8 cellular contexts compared by ENCODE assay signal in the genomic region with DNA sequence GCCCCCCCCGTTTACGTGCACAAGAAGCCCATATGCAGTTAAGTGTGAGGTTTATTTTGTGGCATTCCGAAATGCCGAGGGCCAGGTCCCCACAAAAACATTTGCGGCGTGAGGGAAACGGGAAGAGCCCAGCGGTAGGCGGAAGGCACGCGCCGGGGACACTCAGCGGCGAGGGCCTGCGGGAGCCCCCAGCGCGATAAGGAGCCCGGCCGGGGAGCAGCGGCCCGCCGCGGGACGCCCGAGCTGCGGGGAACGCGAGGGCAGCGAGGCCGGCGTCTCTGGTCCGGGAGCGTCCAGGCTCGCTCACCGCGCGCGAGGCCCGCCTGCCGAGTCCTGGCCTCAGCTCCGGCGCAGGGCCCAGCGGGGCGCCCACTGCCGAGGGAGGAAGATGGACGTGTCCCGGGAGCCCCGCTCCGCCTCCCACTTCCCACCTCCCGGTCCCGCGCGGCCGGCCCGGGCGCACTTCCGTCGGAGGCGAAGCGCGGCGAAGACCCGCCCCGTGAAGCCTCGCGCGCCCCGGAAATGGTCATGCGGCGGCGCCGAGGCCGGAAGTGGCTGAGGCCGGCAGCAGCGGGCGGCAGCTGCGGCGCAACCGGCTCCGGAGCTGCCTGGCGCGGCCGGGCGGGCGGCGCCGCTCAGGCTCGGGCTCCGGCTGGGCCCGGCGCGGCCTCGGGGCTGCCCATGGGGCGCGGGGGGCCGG. TPM values are rescaled to one million over a fixed set of nuclear protein-coding genes. Genes with fewer than 3 reads are reported as not detected.
A peak's percentile ranks its signal among the peaks of the same experiment; 100 is the strongest.
DNase-seq lines count a peak whose midpoint lies in the region; ATAC-seq, FAIRE-seq and TF ChIP-seq lines count a peak whose summit lies in the region.

TRAPPC10 (plus strand) TSS at position 536 of the 700 bp plus-strand sequence. CDS start 185 bp downstream, outside the sequence.

- H3K9me3 Mint-ChIP-seq in CD8-positive, alpha-beta memory T cell = no peaks in the 10 kb centered on the region

- H3K27ac ChIP-seq in CD8-positive, alpha-beta memory T cell (ENCODE audit: low read depth, low read length) = peak within 1 kb of the TSS; percentile 81
- peak within 1 kb of the TSS; percentile 78 for H3K27ac ChIP-seq in OCI-LY1 (ENCODE audit: low read depth, low read length, poor library complexity, severe bottlenecking)
- H3K27ac ChIP-seq in endothelial cell of umbilical vein (ENCODE audit: insufficient read depth, low read depth, low read length) = peak within 1 kb of the TSS; percentile 78

- CTCF ChIA-PET in CD8-positive, alpha-beta memory T cell (lab: Charles Lee) = interaction anchor here (1.3 kb wide), 1 partner anchor 72 kb away, joined by 6 read pairs; no protein-coding TSS in a partner anchor
- CTCF ChIA-PET in endothelial cell of umbilical vein (lab: Charles Lee) = interaction anchor here (1.2 kb wide), 1 partner anchor 73 kb away, joined by 3 read pairs; no protein-coding TSS in a partner anchor

- H3K4me2 ChIP-seq in OCI-LY1 (ENCODE audit: low read length) (peak within 1 kb of the TSS; percentile 85), endothelial cell of umbilical vein (ENCODE audit: insufficient read depth, low read length) (peak within 1 kb of the TSS; percentile 97)

- H2AFZ ChIP-seq in OCI-LY1 (ENCODE audit: low read length) (no peak within 1 kb of the TSS), endothelial cell of umbilical vein (ENCODE audit: low read depth, low read length) (peak within 1 kb of the TSS; percentile 69)

- H4K20me1 ChIP-seq in OCI-LY1 (ENCODE audit: insufficient read depth, low read length) = no peaks in the 10 kb centered on the region
- H4K20me1 ChIP-seq in endothelial cell of umbilical vein (replicated peaks; ENCODE audit: control insufficient read depth, extremely low read depth, insufficient read depth, low read length) = peaks cover 3% of the 10 kb centered on the region

- H3K4me3 Mint-ChIP-seq in CD8-positive, alpha-beta memory T cell = peak within 1 kb of the TSS; percentile 87 to 96 (median 92)

- intact Hi-C loops in endothelial cell of umbilical vein (cut with micrococcal nuclease) = no loop called here

- peak; percentile 65 for FAIRE-seq in endothelial cell of umbilical vein (lab: Jason Lieb, UNC)

- DNase-seq in CD8-positive, alpha-beta memory T cell = peak; percentile 70 to 85 (median 78)
- DNase-seq in HPDE6-E6E7 (ENCODE audit: extremely low spot score) (peak; percentile 69), activated T-cell treated with anti-CD3 and anti-CD28 coated beads for 1 hour (ENCODE audit: low read depth) (peak; percentile 65), endothelial cell of umbilical vein (ENCODE audit: low read depth, low spot score) (peak; percentile 72), middle frontal gyrus (ENCODE audit: extremely low spot score, low spot score) (peak; percentile 84)
- DNase-seq in stimulated activated CD8-positive, alpha-beta memory T cell treated with anti-CD3 and anti-CD28 coated beads, Interleukin-15, amount 100 ng/mL, for 48 hours (ENCODE audit: low read depth in 2 of 2) = peak; percentile 80

- no peaks in the 10 kb centered on the region for H3K27me3 Mint-ChIP-seq in CD8-positive, alpha-beta memory T cell

- POLR2A ChIA-PET in CD8-positive, alpha-beta memory T cell (lab: Charles Lee) = interaction anchor here (0.5 to 1.4 kb wide), 2 partner anchors 72 to 221 kb away, joined by 3 to 8 read pairs; no protein-coding TSS in a partner anchor
- POLR2A ChIA-PET in endothelial cell of umbilical vein (lab: Charles Lee) = no interaction called here

- H3K36me3 Mint-ChIP-seq in CD8-positive, alpha-beta memory T cell = peaks cover 0 to 16% (median 1%) of the 10 kb centered on the region in 3 donors

- peak within 1 kb of the TSS; percentile 89 to 98 (median 95) for H3K27ac Mint-ChIP-seq in CD8-positive, alpha-beta memory T cell

- TF ChIP-seq CTCF in OCI-LY1 (IDR thresholded peaks at IDR 0.05; ENCODE audit: low read length) (no peak), endothelial cell of umbilical vein (IDR thresholded peaks at IDR 0.05; ENCODE audit: extremely low read depth in 1 of 2, insufficient read depth in 1 of 2, low read depth in 1 of 2, low read length in 2 of 2) (no peak)

- no peaks in the 10 kb centered on the region for H3K9me3 ChIP-seq in CD8-positive, alpha-beta memory T cell (ENCODE audit: low read length)
- H3K9me3 ChIP-seq in OCI-LY1 (ENCODE audit: low read length) (no peaks in the 10 kb centered on the region), endothelial cell of umbilical vein (replicated peaks; ENCODE audit: control insufficient read depth, insufficient read depth, low read length) (no peaks in the 10 kb centered on the region)

- dilution Hi-C loops in endothelial cell of umbilical vein (cut with MboI; ENCODE audit: extremely low pct_ligation_motif_present, low sequenced_read_pairs) = no loop called here

- H3K4me3 ChIP-seq in CD8-positive, alpha-beta memory T cell (ENCODE audit: low read length) = peak within 1 kb of the TSS; percentile 86
- H3K4me3 ChIP-seq in OCI-LY1 (ENCODE audit: low read depth, low read length, poor library complexity, severe bottlenecking) (peak within 1 kb of the TSS; percentile 82), endothelial cell of umbilical vein (replicated peaks in 1 of 3; ENCODE audit: insufficient read depth in 1 of 3, low read depth in 1 of 3, low read length in 3 of 3) (peak within 1 kb of the TSS; percentile 85 to 88 (median 86))

- no peaks in the 10 kb centered on the region for H3F3A ChIP-seq in OCI-LY1 (ENCODE audit: insufficient read depth, low read length)

- H3K4me1 ChIP-seq in CD8-positive, alpha-beta memory T cell (ENCODE audit: insufficient read depth, low read length) = peaks cover 37% of the 10 kb centered on the region
- peaks cover 44% of the 10 kb centered on the region for H3K4me1 ChIP-seq in OCI-LY1 (ENCODE audit: insufficient read depth, low read length, severe bottlenecking)
- peaks cover 17% of the 10 kb centered on the region for H3K4me1 ChIP-seq in endothelial cell of umbilical vein (ENCODE audit: control insufficient read depth, extremely low read depth, insufficient read depth, low read length)

- peak within 1 kb of the TSS; percentile 89 for H3K9ac ChIP-seq in OCI-LY1 (ENCODE audit: low read length)
- H3K9ac ChIP-seq in endothelial cell of umbilical vein (replicated peaks; ENCODE audit: extremely low read depth, insufficient read depth, low read length) = peak within 1 kb of the TSS; percentile 75

- peak; percentile 90 for TF ChIP-seq POLR2A in endothelial cell of umbilical vein (IDR thresholded peaks at IDR 0.05; ENCODE audit: low read depth, low read length)

- H3K36me3 ChIP-seq in CD8-positive, alpha-beta memory T cell (ENCODE audit: insufficient read depth, low read length) = no peaks in the 10 kb centered on the region
- no peaks in the 10 kb centered on the region for H3K36me3 ChIP-seq in OCI-LY1 (ENCODE audit: insufficient read depth, low read length)
- no peaks in the 10 kb centered on the region for H3K36me3 ChIP-seq in endothelial cell of umbilical vein (ENCODE audit: control insufficient read depth in 2 of 2, extremely low read depth in 1 of 2, insufficient read depth in 2 of 2, low read length in 2 of 2)

- H3K4me1 Mint-ChIP-seq in CD8-positive, alpha-beta memory T cell = peaks cover 43 to 53% (median 47%) of the 10 kb centered on the region in 3 donors

- no TSS peak for BruUV-seq in endothelial cell of umbilical vein (replicated peaks; lab: Mats Ljungman, UMichigan)

- no peaks in the 10 kb centered on the region for H3K9me2 ChIP-seq in OCI-LY1 (ENCODE audit: low read depth, low read length)

- H3K9me1 ChIP-seq in endothelial cell of umbilical vein (replicated peaks; ENCODE audit: control insufficient read depth, extremely low read depth, insufficient read depth, low read length) = no peaks in the 10 kb centered on the region

- ATAC-seq in GM19452 (IDR thresholded peaks at IDR 0.05; ENCODE audit: unreplicated experiment) = peak; percentile 69

- H3K27me3 ChIP-seq in CD8-positive, alpha-beta memory T cell (ENCODE audit: insufficient read depth, low read length, poor library complexity, severe bottlenecking) = no peaks in the 10 kb centered on the region
- no peaks in the 10 kb centered on the region for H3K27me3 ChIP-seq in OCI-LY1 (ENCODE audit: insufficient read depth, low read length)
- H3K27me3 ChIP-seq in endothelial cell of umbilical vein (ENCODE audit: control insufficient read depth in 2 of 2, insufficient read depth in 2 of 2, low read length in 2 of 2) = no peaks in the 10 kb centered on the region

- peaks cover 39% of the 10 kb centered on the region for H3K79me2 ChIP-seq in OCI-LY1 (ENCODE audit: insufficient read depth, low read length)
- peaks cover 44% of the 10 kb centered on the region for H3K79me2 ChIP-seq in endothelial cell of umbilical vein (ENCODE audit: control insufficient read depth, insufficient read depth, low read length)

TF ChIP-seq in endothelial cell of umbilical vein, 7 proteins besides CTCF, POLR2A, EP300 and RAD21:
- TF ChIP-seq POLR2AphosphoS5 (IDR thresholded peaks at IDR 0.05; ENCODE audit: insufficient read depth, low read depth, low read length) (peak; percentile 95), JUN (IDR thresholded peaks at IDR 0.05; ENCODE audit: borderline replicate concordance, insufficient read depth, insufficient read length, low read depth) (no peak), EZH2 (IDR thresholded peaks at IDR 0.05; ENCODE audit: borderline replicate concordance, low read depth, low read length, severe bottlenecking) (no peak)

RNA-seq across cellular contexts. Expression of gene TRAPPC10, which starts in this region (rescaled TPM):
- 10 to 100 TPM; 50.0 to 54.7 TPM for total RNA-seq in CD8-positive, alpha-beta memory T cell
- polyA plus RNA-seq in CD8-positive, alpha-beta memory T cell = 45.1 TPM
- 33.6 and 44.4 TPM in 2 replicates for total RNA-seq in endothelial cell of umbilical vein
- 21.5 and 21.7 TPM in 2 replicates for polyA plus RNA-seq in endothelial cell of umbilical vein
- 18.2 and 18.3 TPM in 2 replicates for polyA plus RNA-seq in endothelial cell of umbilical vein (2011; cell fraction: cytosol; rRNA removed)
- polyA plus RNA-seq in endothelial cell of umbilical vein (2011; cell fraction: nucleus; rRNA removed) = 77.6 and 78.7 TPM in 2 replicates
- polyA plus RNA-seq in endothelial cell of umbilical vein (2012) = 26.7 and 33.9 TPM in 2 replicates
- 50.7 and 64.9 TPM in 2 replicates for polyA minus RNA-seq in endothelial cell of umbilical vein
- polyA minus RNA-seq in endothelial cell of umbilical vein (2011; cell fraction: cytosol; rRNA and poly(A)+ RNA removed) = 15.0 TPM
- 49.6 and 69.9 TPM in 2 replicates for polyA minus RNA-seq in endothelial cell of umbilical vein (2011; cell fraction: nucleus; rRNA and poly(A)+ RNA removed)

Comparison
In these comparisons a context has a peak if more than half of its experiments do, and no peak if none do; other contexts are left out.
1. Peak in every context shown above with its lines: DNase-seq, ATAC-seq, H3K4me3 ChIP-seq and H3K27ac ChIP-seq.